Comparison of ENCODE assay signal across 31 cellular contexts in genomic region chr14:64012720-64013119, GRCh38.
"Had no signal": no experiment of that assay in that cellular context is flagged by ENCODE, and none has a peak within 500 bp of the region (broad histone marks: within the 10 kb centered on the region; RNA-seq: fewer than 3 reads in every experiment).

No MANE protein-coding gene starts in this region.

- H3K27ac ChIP-seq: adrenal gland, body of pancreas, brain microvascular endothelial cell, breast epithelium, VCaP had no signal

- ATAC-seq: activated CD8-positive, alpha-beta T cell treated with anti-CD3 and anti-CD28 coated beads for 36 hours; activated naive CD8-positive, alpha-beta T cell treated with anti-CD3 and anti-CD28 coated beads, Interleukin-2, amount 50 U/mL, for 24 hours; activated T-cell treated with anti-CD3 and anti-CD28 coated beads, Interleukin-2, amount 50 U/mL, for 4 hours; activated T-cell treated with anti-CD3 and anti-CD28 coated beads, Interleukin-2, amount 50 U/mL, for 72 hours; body of pancreas had no signal

- H3K9me3 ChIP-seq: adrenal gland had no signal

- H3K27me3 ChIP-seq: adrenal gland, body of pancreas, brain microvascular endothelial cell, breast epithelium had no signal

- H3K4me1 ChIP-seq: adrenal gland, body of pancreas, breast epithelium had no signal

- FAIRE-seq: astrocyte, TTC549 had no signal

- H3K36me3 ChIP-seq: adrenal gland, brain microvascular endothelial cell, breast epithelium had no signal

- H3K4me3 ChIP-seq: adrenal gland, body of pancreas, breast epithelium had no signal

- DNase-seq: activated B cell treated with CpG ODN at 0.5 μM for 24 hours; activated CD4-positive, alpha-beta memory T cell treated with anti-CD3 and anti-CD28 coated beads for 36 hours; activated CD4-positive, alpha-beta T cell treated with anti-CD3 and anti-CD28 coated beads for 4 hours; activated CD4-positive, alpha-beta T cell treated with anti-CD3 and anti-CD28 coated beads, Interleukin-2, amount 10 ng/mL, durations not matched to agents 24 days and 14 days; activated CD4-positive, alpha-beta T cell treated with anti-CD3 and anti-CD28 coated beads, Interleukin-2, amount 50 U/mL, for 1 hour; activated CD4-positive, alpha-beta T cell treated with anti-CD3 and anti-CD28 coated beads, Interleukin-2, amount 50 U/mL, for 4 hours; activated CD4-positive, CD25-positive, alpha-beta regulatory T cell treated with anti-CD3 and anti-CD28 coated beads, Interleukin-2, amount 50 U/mL, for 72 hours; activated CD8-positive, alpha-beta memory T cell treated with anti-CD3 and anti-CD28 coated beads, Interleukin-2, amount 50 U/mL, for 4 hours; activated CD8-positive, alpha-beta T cell treated with anti-CD3 and anti-CD28 coated beads for 36 hours; activated effector memory CD4-positive, alpha-beta T cell treated with anti-CD3 and anti-CD28 coated beads, Interleukin-2, amount 50 U/mL, for 16 hours; activated naive CD4-positive, alpha-beta T cell treated with anti-CD3 and anti-CD28 coated beads, Interleukin-2, amount 10 ng/mL, durations not matched to agents 7 days and 5 days; activated naive CD4-positive, alpha-beta T cell treated with Interleukin-2 at 50 U/mL for 16 hours; activated naive CD8-positive, alpha-beta T cell treated with anti-CD3 and anti-CD28 coated beads, Interleukin-2, amount 10 ng/mL, durations not matched to agents 7 days and 5 days; activated naive CD8-positive, alpha-beta T cell treated with anti-CD3 and anti-CD28 coated beads, Interleukin-2, amount 50 U/mL, for 24 hours; activated T-cell treated with anti-CD3 and anti-CD28 coated beads for 4 hours; activated T-cell treated with anti-CD3 and anti-CD28 coated beads, Interleukin-2, amount 50 U/mL, for 1 hour; activated T-cell treated with anti-CD3 and anti-CD28 coated beads, Interleukin-2, amount 50 U/mL, for 4 hours; activated T-cell treated with anti-CD3 and anti-CD28 coated beads, Interleukin-2, amount 50 U/mL, for 72 hours; adrenal gland; amniotic stem cell; aorta; body of pancreas; brain microvascular endothelial cell; central memory CD4-positive, alpha-beta T cell; T-helper 1 cell; T-helper 2 cell; T-helper 9 cell had no signal
